ENCODE assay signal across 3 cellular contexts in the genomic region with DNA sequence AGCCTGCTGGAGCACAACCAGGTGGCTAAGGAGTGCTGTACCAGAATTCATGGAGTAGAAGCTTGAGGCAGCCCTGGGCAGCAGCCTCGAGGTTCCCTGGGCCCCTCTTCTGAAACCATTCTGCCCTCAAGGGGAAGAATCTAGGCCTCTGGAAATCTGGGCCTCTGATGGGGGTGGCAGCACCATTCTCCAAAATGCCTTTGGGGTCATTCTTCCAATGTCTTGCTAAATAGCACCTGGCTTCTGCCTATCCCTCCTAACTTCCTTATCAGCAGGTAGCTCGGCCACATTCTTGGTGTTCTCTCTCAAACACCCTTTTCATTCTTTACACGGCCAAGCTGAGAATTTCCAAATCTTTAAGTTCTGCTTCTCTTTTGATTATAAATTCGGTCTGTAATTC.
"Had no signal": no experiment of that assay in that cellular context is flagged by ENCODE, and none has a peak within 500 bp of the region (broad histone marks: within the 10 kb centered on the region; RNA-seq: fewer than 3 reads in every experiment).

No MANE protein-coding gene starts in this region.

- H3K4me3 ChIP-seq: GM12878 had no signal

- DNase-seq: GDM1, GF-D8 had no signal

- ATAC-seq: GM12878 had no signal
